9 cellular contexts compared by ENCODE assay signal in the genomic region with DNA sequence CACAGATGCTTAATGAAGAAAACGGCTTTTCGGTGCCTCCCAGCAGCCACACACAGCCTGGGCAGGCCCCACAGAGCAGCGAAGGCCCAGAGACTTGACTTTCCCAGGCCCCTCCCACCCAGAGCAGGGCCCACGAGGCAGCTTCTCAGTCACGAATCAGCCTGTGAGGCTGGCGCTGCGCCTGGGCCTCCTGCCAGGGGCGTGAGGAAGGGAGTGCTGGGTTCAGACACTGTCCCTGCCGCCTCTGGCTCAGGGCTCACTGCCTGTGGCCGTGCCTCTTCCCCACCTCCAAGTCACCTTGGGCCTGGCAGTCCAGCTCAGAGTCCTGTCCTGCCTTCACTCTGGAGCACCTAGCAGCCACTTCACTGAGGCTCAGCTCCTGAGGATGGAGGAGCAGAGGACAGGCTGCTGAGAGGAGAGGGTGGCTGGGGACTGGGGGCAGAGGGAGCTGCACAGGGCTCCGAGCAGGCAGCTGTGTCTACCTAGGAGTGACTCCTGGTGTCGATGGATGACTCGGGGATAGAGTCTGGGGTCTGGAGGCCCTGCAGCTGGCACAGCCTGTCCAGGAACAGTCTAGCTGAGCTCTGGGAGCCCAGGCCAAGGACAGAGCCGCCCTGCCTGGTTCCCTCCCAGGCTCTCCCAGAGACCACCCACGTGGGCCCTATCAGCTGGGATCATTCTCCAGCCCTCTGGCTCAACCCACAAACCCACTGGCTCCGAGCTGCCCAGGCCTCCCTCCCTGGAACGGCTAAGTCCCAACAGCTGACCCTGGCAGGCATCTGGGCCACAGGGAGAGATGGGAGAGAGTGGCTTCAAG. TPM values are rescaled to one million over a fixed set of nuclear protein-coding genes. Genes with fewer than 3 reads are reported as not detected.
DNase-seq lines count a peak whose midpoint lies in the region; TF ChIP-seq lines count a peak whose summit lies in the region.
"Had no signal": no experiment of that assay in that cellular context is flagged by ENCODE, and none has a peak within 500 bp of the region (broad histone marks: within the 10 kb centered on the region; RNA-seq: fewer than 3 reads in every experiment).

No MANE protein-coding gene starts in this region.

- peak overlapping the region; percentile 35 for H3K23ac ChIP-seq in mesendoderm (ENCODE audit: low read length)

- H3K4me3 Mint-ChIP-seq in activated T-helper 2 cell treated with anti-CD3 and anti-CD28 coated beads, Interferon-gamma antibody, Interleukin-2, Interleukin-4, amounts not matched to agents 10 μg/mL and 5 μg/mL and 100 μg/mL, durations not matched to agents 14 hours and 24 hours and 36 hours (ENCODE audit: low read depth) = no peak overlapping the region
- H3K4me3 Mint-ChIP-seq: activated B cell treated with CpG ODN at 0.5 μM for 24 hours had no signal

- CTCF ChIA-PET in RWPE1 (lab: Yijun Ruan, JAX) = interaction anchor here (1.5 kb wide), 1 partner anchor 653 kb away, joined by 7 read pairs; no protein-coding TSS in a partner anchor

- H3K27me3 Mint-ChIP-seq in activated T-helper 2 cell treated with anti-CD3 and anti-CD28 coated beads, Interferon-gamma antibody, Interleukin-2, Interleukin-4, amounts not matched to agents 10 μg/mL and 5 μg/mL and 100 μg/mL, durations not matched to agents 14 hours and 24 hours and 36 hours (ENCODE audit: low read depth) = no peaks in the 10 kb centered on the region
- H3K27me3 Mint-ChIP-seq: activated B cell treated with CpG ODN at 0.5 μM for 24 hours had no signal

- no peaks in the 10 kb centered on the region for H3K79me2 ChIP-seq in mesendoderm (ENCODE audit: control insufficient read depth, insufficient read depth, low read length)

- peak overlapping the region; percentile 74 for H3K56ac ChIP-seq in mesendoderm (ENCODE audit: low read length)

- H2BK15ac ChIP-seq in mesendoderm (replicated peaks; ENCODE audit: low read depth) = no peak overlapping the region

- H2BK120ac ChIP-seq in mesendoderm (ENCODE audit: low read depth, low read length) = no peak overlapping the region

- POLR2A ChIA-PET in RWPE1 (lab: Yijun Ruan, JAX; ENCODE audit: low non-redundant PET) = no interaction called here

- no peak overlapping the region for H3K4me3 ChIP-seq in duodenal mucosa (ENCODE audit: low read depth in 1 of 2, low read length in 2 of 2)
- no peak overlapping the region for H3K4me3 ChIP-seq in mesendoderm (ENCODE audit: low read length)

- intact Hi-C loops in activated T-helper 2 cell treated with anti-CD3 and anti-CD28 coated beads, Interferon-gamma antibody, Interleukin-2, Interleukin-4, amounts not matched to agents 10 μg/mL and 5 μg/mL and 100 μg/mL, durations not matched to agents 14 hours and 24 hours and 36 hours (cut with micrococcal nuclease) = no loop called here

- WGBS in mesendoderm (ENCODE audit: extremely low coverage, insufficient coverage, low lambda C conversion rate) = no CpG with 5 or more reads among the region's 17 CpGs

- H3K36me3 ChIP-seq in duodenal mucosa (ENCODE audit: control insufficient read depth in 1 of 2, insufficient read depth in 2 of 2, low read length in 2 of 2) (no peaks in the 10 kb centered on the region), mesendoderm (ENCODE audit: control insufficient read depth, insufficient read depth, low read length) (no peaks in the 10 kb centered on the region)

- no peak overlapping the region for H3K4me2 ChIP-seq in mesendoderm (ENCODE audit: low read length)

- DNase-seq in NCI-H345 (lab: John Stamatoyannopoulos, UW) = peak; percentile 49
- DNase-seq in NCI-H345 treated with DMSO at 0.1 percent for 48 hours (lab: John Stamatoyannopoulos, UW; ENCODE audit: unreplicated experiment) = no peak
- peak; percentile 34 for DNase-seq in RWPE1 (ENCODE audit: low spot score)
- peak; percentile 26 for DNase-seq in mesendoderm
- DNase-seq in NCI-H1048 (lab: John Stamatoyannopoulos, UW) = no peak
- DNase-seq in activated T-helper 2 cell treated with anti-CD3 and anti-CD28 coated beads, Interferon-gamma antibody, Interleukin-2, Interleukin-4, amounts not matched to agents 10 μg/mL and 5 μg/mL and 100 μg/mL, durations not matched to agents 14 hours and 24 hours and 36 hours (ENCODE audit: low spot score) = no peak
- DNase-seq: activated B cell treated with CpG ODN at 0.5 μM for 24 hours had no signal

- H2BK5ac ChIP-seq in mesendoderm (ENCODE audit: low read length) = no peak overlapping the region

- H2AK5ac ChIP-seq in mesendoderm (ENCODE audit: low read length) = no peak overlapping the region

- no peak overlapping the region for H3K18ac ChIP-seq in mesendoderm (ENCODE audit: low read length)

- no peaks in the 10 kb centered on the region for H3K9me3 Mint-ChIP-seq in activated T-helper 2 cell treated with anti-CD3 and anti-CD28 coated beads, Interferon-gamma antibody, Interleukin-2, Interleukin-4, amounts not matched to agents 10 μg/mL and 5 μg/mL and 100 μg/mL, durations not matched to agents 14 hours and 24 hours and 36 hours
- H3K9me3 Mint-ChIP-seq: activated B cell treated with CpG ODN at 0.5 μM for 24 hours had no signal

- no peaks in the 10 kb centered on the region for H3K36me3 Mint-ChIP-seq in activated T-helper 2 cell treated with anti-CD3 and anti-CD28 coated beads, Interferon-gamma antibody, Interleukin-2, Interleukin-4, amounts not matched to agents 10 μg/mL and 5 μg/mL and 100 μg/mL, durations not matched to agents 14 hours and 24 hours and 36 hours (ENCODE audit: low read depth)

- no peak overlapping the region for H3K4ac ChIP-seq in mesendoderm (ENCODE audit: low read depth, low read length)

- no peak overlapping the region for H3K27ac Mint-ChIP-seq in activated T-helper 2 cell treated with anti-CD3 and anti-CD28 coated beads, Interferon-gamma antibody, Interleukin-2, Interleukin-4, amounts not matched to agents 10 μg/mL and 5 μg/mL and 100 μg/mL, durations not matched to agents 14 hours and 24 hours and 36 hours
- H3K27ac Mint-ChIP-seq: activated B cell treated with CpG ODN at 0.5 μM for 24 hours had no signal

- peaks cover 40% of the 10 kb centered on the region for H3K4me1 Mint-ChIP-seq in activated T-helper 2 cell treated with anti-CD3 and anti-CD28 coated beads, Interferon-gamma antibody, Interleukin-2, Interleukin-4, amounts not matched to agents 10 μg/mL and 5 μg/mL and 100 μg/mL, durations not matched to agents 14 hours and 24 hours and 36 hours (ENCODE audit: low read depth)

- H3K27me3 ChIP-seq in duodenal mucosa (ENCODE audit: control insufficient read depth in 1 of 2, insufficient read depth in 2 of 2, low read length in 2 of 2) = no peaks in the 10 kb centered on the region
- no peaks in the 10 kb centered on the region for H3K27me3 ChIP-seq in mesendoderm (ENCODE audit: insufficient read depth, low read length, poor library complexity)

- no peak overlapping the region for H4K8ac ChIP-seq in mesendoderm (ENCODE audit: low read depth, low read length)

- TF ChIP-seq CTCF in RWPE1 (conservative IDR thresholded peaks at IDR 0.05; ENCODE audit: low read depth) = no peak

- H3K9ac ChIP-seq in duodenal mucosa (ENCODE audit: low read depth in 1 of 2, low read length in 2 of 2) (peak overlapping the region; percentile 48 to 56), mesendoderm (ENCODE audit: low read length) (no peak overlapping the region)

- no peak overlapping the region for H4K5ac ChIP-seq in mesendoderm (ENCODE audit: low read length)

- H3K9me3 ChIP-seq in duodenal mucosa (ENCODE audit: control insufficient read depth in 1 of 2, low read length in 2 of 2) = no peaks in the 10 kb centered on the region

- H3K27ac ChIP-seq in RWPE1 = peak overlapping the region; percentile 83
- H3K27ac ChIP-seq in duodenal mucosa (ENCODE audit: low read depth, low read length) = peak overlapping the region; percentile 55
- H3K27ac ChIP-seq in mesendoderm (ENCODE audit: low read depth, low read length) = no peak overlapping the region
- H3K27ac ChIP-seq in temporal lobe (ENCODE audit: low read depth, low read length) = peak overlapping the region; percentile 36

- H3K4me1 ChIP-seq in duodenal mucosa (ENCODE audit: control insufficient read depth in 1 of 2, insufficient read depth in 2 of 2, low read length in 2 of 2) = peaks cover 40 to 51% of the 10 kb centered on the region in 2 donors
- H3K4me1 ChIP-seq in mesendoderm (ENCODE audit: control insufficient read depth, low read depth, low read length) = no peaks in the 10 kb centered on the region

- H3K79me1 ChIP-seq in mesendoderm (ENCODE audit: low read length) = no peaks in the 10 kb centered on the region

RNA-seq across cellular contexts. Expression of gene FOSL2, which starts 36.4 kb away (rescaled TPM):
- polyA plus RNA-seq in mesendoderm (2013, experiment 1 of 2) = 4.6 TPM
- 4.9 TPM for polyA plus RNA-seq in mesendoderm (2013, experiment 2 of 2)
- total RNA-seq in temporal lobe = 8.9 TPM
- total RNA-seq in activated T-helper 2 cell treated with anti-CD3 and anti-CD28 coated beads, Interferon-gamma antibody, Interleukin-2, Interleukin-4, amounts not matched to agents 10 μg/mL and 5 μg/mL and 100 μg/mL, durations not matched to agents 14 hours and 24 hours and 36 hours = 146 and 156 TPM in 2 replicates

Comparison
In these comparisons a context has a peak if more than half of its experiments do, and no peak if none do; other contexts are left out.
1. DNase-seq: peak in NCI-H345 (single experiment), RWPE1 (single experiment) and mesendoderm (single experiment); none in NCI-H345 treated with DMSO at 0.1 percent for 48 hours (single experiment), NCI-H1048 (single experiment) and activated T-helper 2 cell treated with anti-CD3 and anti-CD28 coated beads, Interferon-gamma antibody, Interleukin-2, Interleukin-4, amounts not matched to agents 10 μg/mL and 5 μg/mL and 100 μg/mL, durations not matched to agents 14 hours and 24 hours and 36 hours (single experiment).
2. RNA of gene FOSL2, which starts 36.4 kb away (total RNA-seq): 146 to 156 TPM in activated T-helper 2 cell treated with anti-CD3 and anti-CD28 coated beads, Interferon-gamma antibody, Interleukin-2, Interleukin-4, amounts not matched to agents 10 μg/mL and 5 μg/mL and 100 μg/mL, durations not matched to agents 14 hours and 24 hours and 36 hours; 8.9 TPM in temporal lobe (single experiment); every median in the first group is over 10 times any median in the second.